In the genomic region with DNA sequence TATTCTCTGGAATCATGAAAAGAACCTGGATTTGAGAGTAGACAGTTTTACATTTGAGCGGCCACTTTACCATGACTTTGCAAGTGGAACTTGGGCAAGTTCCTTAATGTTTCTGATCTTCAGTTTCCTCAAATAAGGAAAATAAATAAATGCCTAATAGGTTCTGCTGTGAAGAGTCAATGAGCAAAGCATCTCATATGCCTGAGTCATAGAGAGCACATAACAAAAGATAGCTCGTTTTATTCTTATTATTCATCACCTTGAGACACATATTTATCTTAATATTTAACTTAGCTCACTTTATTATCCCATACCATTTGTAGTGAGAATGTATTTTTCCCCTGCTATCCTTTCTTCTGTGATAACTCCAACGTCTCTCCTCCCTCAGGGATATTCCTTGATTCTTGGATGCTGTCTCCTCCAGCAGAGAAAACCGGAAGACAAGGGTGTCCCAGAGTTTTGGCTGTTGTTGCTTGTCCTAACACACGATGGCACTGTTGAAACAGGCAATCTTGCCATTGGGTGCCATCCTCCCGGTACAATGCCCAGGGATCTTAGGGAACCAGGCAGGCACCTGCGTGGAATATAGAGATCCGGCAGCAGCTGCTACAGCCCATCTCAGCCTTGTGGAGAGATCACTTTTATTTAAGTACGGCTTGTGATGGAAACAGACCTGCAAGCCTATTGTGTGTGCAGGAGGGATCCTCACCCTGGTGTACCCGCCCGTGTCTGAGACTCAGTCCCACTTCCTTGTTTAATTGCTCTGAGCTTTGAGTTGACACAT, we compare ENCODE assay signal across 9 cellular contexts. TPM values are rescaled to one million over a fixed set of nuclear protein-coding genes. Genes with fewer than 3 reads are reported as not detected.
DNase-seq lines count a peak whose midpoint lies in the region; TF ChIP-seq lines count a peak whose summit lies in the region.
"Had no signal": no experiment of that assay in that cellular context is flagged by ENCODE, and none has a peak within 500 bp of the region (broad histone marks: within the 10 kb centered on the region; RNA-seq: fewer than 3 reads in every experiment).

No MANE protein-coding gene starts in this region.

- DNase-seq in DMS53 (lab: John Stamatoyannopoulos, UW), result peak; percentile 93
- peak; percentile 20 for DNase-seq in HFF-Myc (ENCODE audit: extremely low read depth, low read depth)
- peak; percentile 72 for DNase-seq in NCI-H345 (lab: John Stamatoyannopoulos, UW)
- peak; percentile 42 for DNase-seq in activated CD4-positive, alpha-beta T cell treated with anti-CD3 and anti-CD28 coated beads, Interleukin-2, amount 10 ng/mL, durations not matched to agents 7 days and 5 days
- peak; percentile 80 for DNase-seq in epidermal melanocyte (ENCODE audit: insufficient read length, low spot score)
- peak; percentile 73 for DNase-seq in mesendoderm
- peak; percentile 57 for DNase-seq in transverse colon
- DNase-seq in mesenteric fat pad (ENCODE audit: low spot score), result no peak

- no peaks in the 10 kb centered on the region for H3K27me3 ChIP-seq in mesendoderm (ENCODE audit: insufficient read depth, low read length, poor library complexity)
- H3K27me3 ChIP-seq in transverse colon, result peaks cover 76% of the 10 kb centered on the region

- no peak for TF ChIP-seq POLR2A in transverse colon (IDR thresholded peaks at IDR 0.05)

- no peaks in the 10 kb centered on the region for H3K9me3 ChIP-seq in transverse colon

- H3K36me3 ChIP-seq in mesendoderm (ENCODE audit: control insufficient read depth, insufficient read depth, low read length) (no peaks in the 10 kb centered on the region), transverse colon (no peaks in the 10 kb centered on the region)

- H3K4me2 ChIP-seq in mesendoderm (ENCODE audit: low read length), result no peak overlapping the region

- no peak overlapping the region for H3K27ac Mint-ChIP-seq in activated CD4-positive, alpha-beta T cell treated with anti-CD3 and anti-CD28 coated beads, Interleukin-2, amount 10 ng/mL, durations not matched to agents 7 days and 5 days
- H3K27ac Mint-ChIP-seq: stimulated activated naive CD8-positive, alpha-beta T cell treated with anti-CD3 and anti-CD28 coated beads, Interleukin-15, Interleukin-2, amounts not matched to agents 100 ng/mL and 50 ng/mL, for 24 hours had no signal

- H3K79me2 ChIP-seq in mesendoderm (ENCODE audit: control insufficient read depth, insufficient read depth, low read length), result no peaks in the 10 kb centered on the region

- peak; percentile 80 for TF ChIP-seq CTCF in HFF-Myc (IDR thresholded peaks at IDR 0.05; ENCODE audit: low read depth, low read length, missing control alignments)
- TF ChIP-seq CTCF in transverse colon (IDR thresholded peaks at IDR 0.05), result peak; percentile 58 to 69 (median 63)

- H3K4me1 ChIP-seq in mesendoderm (ENCODE audit: control insufficient read depth, low read depth, low read length) (no peaks in the 10 kb centered on the region), transverse colon (no peaks in the 10 kb centered on the region)

- no peak overlapping the region for H3K4me3 Mint-ChIP-seq in activated CD4-positive, alpha-beta T cell treated with anti-CD3 and anti-CD28 coated beads, Interleukin-2, amount 10 ng/mL, durations not matched to agents 7 days and 5 days
- H3K4me3 Mint-ChIP-seq: stimulated activated naive CD8-positive, alpha-beta T cell treated with anti-CD3 and anti-CD28 coated beads, Interleukin-15, Interleukin-2, amounts not matched to agents 100 ng/mL and 50 ng/mL, for 24 hours had no signal

- in situ Hi-C loops in transverse colon (cut with MboI; ENCODE audit: low pct_ligation_motif_present in 1 of 4, low pct_unique_long_range_greater_than_20kb in 1 of 4, low sequenced_read_pairs in 3 of 4), result loop anchor here (5.0 to 10.0 kb wide), 3 partner anchors 169 to 219 kb away; no protein-coding TSS in a partner anchor

- intact Hi-C loops in transverse colon (cut with DNase I; ENCODE audit: low total_unique reads), result loop anchor here (5.0 kb wide), 1 partner anchor 217 kb away; no protein-coding TSS in a partner anchor

- CTCF ChIA-PET in activated CD4-positive, alpha-beta T cell treated with anti-CD3 and anti-CD28 coated beads, Interleukin-2, amount 10 ng/mL, durations not matched to agents 7 days and 5 days (lab: Charles Lee), result interaction anchor here (0.6 to 2.7 kb wide), 5 partner anchors 32 to 216 kb away, joined by 3 to 14 read pairs (median 3); no protein-coding TSS in a partner anchor

- no peak overlapping the region for H3K56ac ChIP-seq in mesendoderm (ENCODE audit: low read length)

- H4K8ac ChIP-seq in mesendoderm (ENCODE audit: low read depth, low read length), result no peak overlapping the region

- WGBS in mesendoderm (ENCODE audit: extremely low coverage, insufficient coverage, low lambda C conversion rate), result no CpG with 5 or more reads among the region's 11 CpGs
- WGBS in transverse colon (ENCODE audit: low coverage in 1 of 2), 2 donors, result 18 to 46% methylated on average over 5 to 11 of the region's 11 CpGs

- no peak overlapping the region for H2BK15ac ChIP-seq in mesendoderm (replicated peaks; ENCODE audit: low read depth)

- H3K9me3 Mint-ChIP-seq in activated CD4-positive, alpha-beta T cell treated with anti-CD3 and anti-CD28 coated beads, Interleukin-2, amount 10 ng/mL, durations not matched to agents 7 days and 5 days, result no peaks in the 10 kb centered on the region
- H3K9me3 Mint-ChIP-seq: stimulated activated naive CD8-positive, alpha-beta T cell treated with anti-CD3 and anti-CD28 coated beads, Interleukin-15, Interleukin-2, amounts not matched to agents 100 ng/mL and 50 ng/mL, for 24 hours had no signal

- H2BK5ac ChIP-seq in mesendoderm (ENCODE audit: low read length), result no peak overlapping the region

- H3K79me1 ChIP-seq in mesendoderm (ENCODE audit: low read length), result no peaks in the 10 kb centered on the region

- H3K36me3 Mint-ChIP-seq in activated CD4-positive, alpha-beta T cell treated with anti-CD3 and anti-CD28 coated beads, Interleukin-2, amount 10 ng/mL, durations not matched to agents 7 days and 5 days (ENCODE audit: low read depth), result no peaks in the 10 kb centered on the region

- no peaks in the 10 kb centered on the region for H3K4me1 Mint-ChIP-seq in activated CD4-positive, alpha-beta T cell treated with anti-CD3 and anti-CD28 coated beads, Interleukin-2, amount 10 ng/mL, durations not matched to agents 7 days and 5 days

- no peak for TF ChIP-seq EP300 in transverse colon (IDR thresholded peaks at IDR 0.05; ENCODE audit: low read depth)

- H3K4me3 ChIP-seq in HFF-Myc (replicated peaks; ENCODE audit: low read depth, low read length), result no peak overlapping the region
- no peak overlapping the region for H3K4me3 ChIP-seq in mesendoderm (ENCODE audit: low read length)
- H3K4me3 ChIP-seq in transverse colon, result no peak overlapping the region

- no peak overlapping the region for H3K18ac ChIP-seq in mesendoderm (ENCODE audit: low read length)

- no peak overlapping the region for H3K9ac ChIP-seq in mesendoderm (ENCODE audit: low read length)

- no peak overlapping the region for H4K5ac ChIP-seq in mesendoderm (ENCODE audit: low read length)

- H3K23ac ChIP-seq in mesendoderm (ENCODE audit: low read length), result no peak overlapping the region

- POLR2A ChIA-PET in activated CD4-positive, alpha-beta T cell treated with anti-CD3 and anti-CD28 coated beads, Interleukin-2, amount 10 ng/mL, durations not matched to agents 7 days and 5 days (lab: Charles Lee), result no interaction called here

- H2AK5ac ChIP-seq in mesendoderm (ENCODE audit: low read length), result no peak overlapping the region

- no peak overlapping the region for H3K4ac ChIP-seq in mesendoderm (ENCODE audit: low read depth, low read length)

- H3K27ac ChIP-seq in mesendoderm (ENCODE audit: low read depth, low read length) (no peak overlapping the region), transverse colon (no peak overlapping the region)

- no peak overlapping the region for H2BK120ac ChIP-seq in mesendoderm (ENCODE audit: low read depth, low read length)

- peaks cover 62% of the 10 kb centered on the region for H3K27me3 Mint-ChIP-seq in activated CD4-positive, alpha-beta T cell treated with anti-CD3 and anti-CD28 coated beads, Interleukin-2, amount 10 ng/mL, durations not matched to agents 7 days and 5 days

RNA-seq across cellular contexts. Expression of gene VPS33B, which starts 33.3 kb away (rescaled TPM):
- total RNA-seq in activated CD4-positive, alpha-beta T cell treated with anti-CD3 and anti-CD28 coated beads, Interleukin-2, amount 10 ng/mL, durations not matched to agents 7 days and 5 days, result 10 to 100 TPM; 17.9 to 19.7 TPM
- polyA plus RNA-seq in mesendoderm (2013, experiment 1 of 2), result 10.8 TPM
- polyA plus RNA-seq in mesendoderm (2013, experiment 2 of 2), result 10.0 TPM
- 10 to 100 TPM in 2 of 4 donors, 1 to 10 TPM in 2; 6.7 to 18.7 (median 10.8) TPM for total RNA-seq in transverse colon
- total RNA-seq in mesenteric fat pad, result 13.4 TPM

RNA-seq across cellular contexts. Expression of gene SV2B, which starts 44.3 kb away (rescaled TPM):
- under 1 TPM; 0.02 TPM for total RNA-seq in activated CD4-positive, alpha-beta T cell treated with anti-CD3 and anti-CD28 coated beads, Interleukin-2, amount 10 ng/mL, durations not matched to agents 7 days and 5 days
- polyA plus RNA-seq in mesendoderm (2013, experiment 1 of 2), result 0.07 TPM
- 0.06 TPM for polyA plus RNA-seq in mesendoderm (2013, experiment 2 of 2)
- total RNA-seq in transverse colon, result 10 to 100 TPM in 1 of 4 donors, 1 to 10 TPM in 2, under 1 TPM in 1; 0.27 to 10.3 (median 2.2) TPM
- total RNA-seq in mesenteric fat pad, result 8.1 TPM
